In the genomic region with DNA sequence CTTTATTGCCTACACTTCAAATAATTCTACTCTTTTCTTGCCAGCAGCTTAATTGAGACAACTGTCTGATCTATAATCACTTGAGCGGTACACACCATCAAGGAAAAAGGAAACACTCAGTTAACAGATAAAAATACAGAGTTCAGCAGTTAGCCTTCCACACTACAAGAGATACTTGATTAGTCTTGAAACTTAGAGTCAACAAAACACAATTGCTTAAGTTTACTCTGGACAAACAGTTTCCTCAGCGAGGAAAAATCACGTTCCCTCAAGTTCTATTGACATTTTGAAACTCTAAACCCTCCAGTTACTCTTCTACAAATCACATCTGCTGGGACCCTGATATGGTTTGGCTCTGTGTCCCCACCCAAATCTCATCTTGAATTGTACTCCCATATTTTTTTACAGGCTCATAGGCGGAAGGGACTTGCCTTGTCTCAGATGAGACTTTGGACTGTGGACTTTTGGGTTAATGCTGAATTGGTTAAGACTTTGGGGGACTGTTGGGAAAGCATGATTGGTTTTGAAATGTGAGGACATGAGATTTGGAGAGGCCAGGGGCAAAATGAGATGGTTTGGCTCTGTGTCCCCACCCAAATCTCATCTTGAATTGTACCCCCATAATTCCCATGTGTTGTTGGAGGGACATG, we compare ENCODE assay signal across 28 cellular contexts.
"Had no signal": no experiment of that assay in that cellular context is flagged by ENCODE, and none has a peak within 500 bp of the region (broad histone marks: within the 10 kb centered on the region; RNA-seq: fewer than 3 reads in every experiment).

No MANE protein-coding gene starts in this region.

- ATAC-seq: activated CD4-positive, alpha-beta T cell treated with anti-CD3 and anti-CD28 coated beads for 36 hours; activated CD8-positive, alpha-beta memory T cell treated with anti-CD3 and anti-CD28 coated beads, Interleukin-2, amount 10 ng/mL, durations not matched to agents 7 days and 5 days; activated naive CD8-positive, alpha-beta T cell treated with anti-CD3 and anti-CD28 coated beads, Interleukin-2, amount 50 U/mL, for 24 hours; Panc1 had no signal

- H3K4me1 ChIP-seq: SJCRH30 had no signal

- H3K9me3 ChIP-seq: SJCRH30 had no signal

- DNase-seq: activated CD4-positive, alpha-beta T cell treated with anti-CD3 and anti-CD28 coated beads for 36 hours; activated CD4-positive, alpha-beta T cell treated with anti-CD3 and anti-CD28 coated beads, Interleukin-2, amount 10 ng/mL, durations not matched to agents 7 days and 5 days; activated CD4-positive, alpha-beta T cell treated with anti-CD3 and anti-CD28 coated beads, Interleukin-2, amount 50 U/mL, for 48 hours; activated CD8-positive, alpha-beta memory T cell treated with anti-CD3 and anti-CD28 coated beads for 24 hours; activated CD8-positive, alpha-beta memory T cell treated with anti-CD3 and anti-CD28 coated beads, Interleukin-2, amount 10 ng/mL, durations not matched to agents 7 days and 5 days; activated CD8-positive, alpha-beta memory T cell treated with anti-CD3 and anti-CD28 coated beads, Interleukin-2, amount 50 U/mL, for 48 hours; activated effector memory CD4-positive, alpha-beta T cell treated with Interleukin-2 at 50 U/mL for 16 hours; activated naive CD4-positive, alpha-beta T cell treated with anti-CD3 and anti-CD28 coated beads, Interleukin-2, amount 10 ng/mL, durations not matched to agents 7 days and 5 days; activated naive CD8-positive, alpha-beta T cell treated with anti-CD3 and anti-CD28 coated beads, Interleukin-2, amount 50 U/mL, for 24 hours; activated T-cell treated with anti-CD3 and anti-CD28 coated beads, Interleukin-2, amount 50 U/mL, for 48 hours; anterior cingulate cortex; Karpas-422; KBM-7; NCI-H1105; NCI-H1417 treated with DMSO at 0.1 percent for 48 hours; NCI-H1930; NCI-H2081 treated with DMSO at 0.1 percent for 48 hours; NCI-H226; NCI-H446 treated with DMSO at 0.1 percent for 48 hours; NCI-H526; NCI-H82; SHP77; SJCRH30; T1000 had no signal

- H3K27me3 Mint-ChIP-seq: activated naive CD8-positive, alpha-beta T cell had no signal

- H3K27ac Mint-ChIP-seq: activated CD4-positive, alpha-beta T cell treated with anti-CD3 and anti-CD28 coated beads for 36 hours; activated CD4-positive, alpha-beta T cell treated with anti-CD3 and anti-CD28 coated beads, Interleukin-2, amount 10 ng/mL, durations not matched to agents 7 days and 5 days; activated CD8-positive, alpha-beta memory T cell treated with anti-CD3 and anti-CD28 coated beads, Interleukin-2, amount 10 ng/mL, durations not matched to agents 7 days and 5 days; activated naive CD4-positive, alpha-beta T cell treated with anti-CD3 and anti-CD28 coated beads, Interleukin-2, amount 10 ng/mL, durations not matched to agents 7 days and 5 days; activated naive CD8-positive, alpha-beta T cell; activated naive CD8-positive, alpha-beta T cell treated with anti-CD3 and anti-CD28 coated beads, Interleukin-2, amount 50 U/mL, for 24 hours; brain had no signal

- H3K36me3 Mint-ChIP-seq: brain had no signal

- H3K27me3 ChIP-seq: SJCRH30 had no signal

- H3K27ac ChIP-seq: SJCRH30, SK-N-MC had no signal

- H3K4me3 ChIP-seq: SJCRH30, SK-N-MC had no signal

- H3K36me3 ChIP-seq: SJCRH30 had no signal

- H3K4me1 Mint-ChIP-seq: activated CD4-positive, alpha-beta T cell treated with anti-CD3 and anti-CD28 coated beads for 36 hours; activated CD4-positive, alpha-beta T cell treated with anti-CD3 and anti-CD28 coated beads, Interleukin-2, amount 10 ng/mL, durations not matched to agents 7 days and 5 days; activated naive CD4-positive, alpha-beta T cell treated with anti-CD3 and anti-CD28 coated beads, Interleukin-2, amount 10 ng/mL, durations not matched to agents 7 days and 5 days; activated naive CD8-positive, alpha-beta T cell treated with anti-CD3 and anti-CD28 coated beads, Interleukin-2, amount 50 U/mL, for 24 hours; brain had no signal

- H3K4me3 Mint-ChIP-seq: activated CD4-positive, alpha-beta T cell treated with anti-CD3 and anti-CD28 coated beads for 36 hours; activated CD4-positive, alpha-beta T cell treated with anti-CD3 and anti-CD28 coated beads, Interleukin-2, amount 10 ng/mL, durations not matched to agents 7 days and 5 days; activated CD8-positive, alpha-beta memory T cell treated with anti-CD3 and anti-CD28 coated beads, Interleukin-2, amount 10 ng/mL, durations not matched to agents 7 days and 5 days; activated naive CD4-positive, alpha-beta T cell treated with anti-CD3 and anti-CD28 coated beads, Interleukin-2, amount 10 ng/mL, durations not matched to agents 7 days and 5 days; activated naive CD8-positive, alpha-beta T cell; activated naive CD8-positive, alpha-beta T cell treated with anti-CD3 and anti-CD28 coated beads, Interleukin-2, amount 50 U/mL, for 24 hours; brain had no signal
